In genomic region chr4:98510757-98511517, GRCh38 we compare ENCODE assay signal across 10 cellular contexts.
DNase-seq lines count a peak whose midpoint lies in the region; ATAC-seq and TF ChIP-seq lines count a peak whose summit lies in the region.
"Had no signal": no experiment of that assay in that cellular context is flagged by ENCODE, and none has a peak within 500 bp of the region (broad histone marks: within the 10 kb centered on the region; RNA-seq: fewer than 3 reads in every experiment).

No MANE protein-coding gene starts in this region.

- H3K36me3 ChIP-seq in adipocyte (ENCODE audit: control insufficient read depth, insufficient read depth, low read length, severe bottlenecking) (no peaks in the 10 kb centered on the region), lung (ENCODE audit: control insufficient read depth in 2 of 2, insufficient read depth in 2 of 2, low read length in 2 of 2) (no peaks in the 10 kb centered on the region)

- H3K4me1 ChIP-seq in adipocyte (ENCODE audit: control insufficient read depth, insufficient read depth, low read length), result peaks cover 40% of the 10 kb centered on the region
- peaks cover 0 to 3% of the 10 kb centered on the region in 2 donors for H3K4me1 ChIP-seq in lung (ENCODE audit: control insufficient read depth in 2 of 2, insufficient read depth in 2 of 2, low read length in 2 of 2)

- WGBS in lung, 2 donors, result 38 to 59% methylated on average over 6 of the region's 6 CpGs

- H3K9me3 ChIP-seq in adipocyte (ENCODE audit: control insufficient read depth, low read length) (no peaks in the 10 kb centered on the region), lung (ENCODE audit: control insufficient read depth in 2 of 2, insufficient read depth in 1 of 2, low read length in 1 of 2) (no peaks in the 10 kb centered on the region)

- no peak overlapping the region for H3K27ac ChIP-seq in lung (ENCODE audit: low read depth in 1 of 2, low read length in 1 of 2)

- H3K4me3 ChIP-seq in adipocyte (ENCODE audit: low read length) (peak overlapping the region; percentile 43), lung (no peak overlapping the region)

- DNase-seq in EH (ENCODE audit: low read depth), result peak; percentile 97
- peak; percentile 48 for DNase-seq in LHCN-M2 (ENCODE audit: low read depth)
- DNase-seq in adipocyte (ENCODE audit: low read depth), result peak; percentile 92
- DNase-seq in lung (ENCODE audit: low spot score), result no peak
- DNase-seq in NCI-H1092 treated with DMSO at 0.1 percent for 48 hours (lab: John Stamatoyannopoulos, UW), result no peak
- DNase-seq in SHP77 treated with DMSO at 0.1 percent for 48 hours (lab: John Stamatoyannopoulos, UW), result no peak
- no peak for DNase-seq in midbrain (lab: John Stamatoyannopoulos, UW)
- DNase-seq in posterior cingulate gyrus, result no peak
- DNase-seq: activated B cell treated with CpG ODN at 0.5 μM for 24 hours, NCI-H526 had no signal

- H3K27me3 ChIP-seq in adipocyte (replicated peaks; ENCODE audit: control insufficient read depth, insufficient read depth, low read length), result no peaks in the 10 kb centered on the region
- H3K27me3 ChIP-seq in lung (ENCODE audit: control insufficient read depth, insufficient read depth), result no peaks in the 10 kb centered on the region

- no peak for TF ChIP-seq CTCF in lung (IDR thresholded peaks at IDR 0.05; ENCODE audit: control extremely low read depth, extremely low read depth)

- peak overlapping the region; percentile 34 for H3K9ac ChIP-seq in adipocyte (ENCODE audit: low read length)

- intact Hi-C loops in posterior cingulate gyrus (cut with DNase I), result no loop called here

- ATAC-seq in lung (ENCODE audit: insufficient read depth, low FRiP score), result peak; percentile 19

Comparison
In these comparisons a context has a peak if more than half of its experiments do, and no peak if none do; other contexts are left out.
1. DNase-seq: peak in EH (single experiment), LHCN-M2 (single experiment) and adipocyte (single experiment); none in lung (single experiment), NCI-H1092 treated with DMSO at 0.1 percent for 48 hours (single experiment), SHP77 treated with DMSO at 0.1 percent for 48 hours (single experiment), midbrain (single experiment) and posterior cingulate gyrus (0 of 10).